In genomic region chr10:46030091-46030937, GRCh38 we compare ENCODE assay signal across 8 cellular contexts. TPM values are rescaled to one million over a fixed set of nuclear protein-coding genes. Genes with fewer than 3 reads are reported as not detected.
DNase-seq lines count a peak whose midpoint lies in the region; ATAC-seq and TF ChIP-seq lines count a peak whose summit lies in the region.

Gene NCOA4 (minus strand): TSS chr10:46030623. CDS start chr10:46016680, 13,943 bp downstream.

- H4K20me1 ChIP-seq in SK-N-SH (ENCODE audit: insufficient read depth) (peaks cover 24% of the 10 kb centered on the region), osteoblast (ENCODE audit: insufficient read depth, low read length) (peaks cover 38% of the 10 kb centered on the region)

- POLR2A ChIA-PET in GM10248 (lab: Yijun Ruan, JAX) = no interaction called here
- POLR2A ChIA-PET in SK-N-SH (lab: Yijun Ruan, JAX) = no interaction called here

- peak within 1 kb of the TSS; percentile 90 for H3K4me2 ChIP-seq in SK-N-SH
- peak within 1 kb of the TSS; percentile 83 for H3K4me2 ChIP-seq in osteoblast (ENCODE audit: insufficient read depth, low read length)

- H2AFZ ChIP-seq in SK-N-SH (ENCODE audit: low read depth) (peak within 1 kb of the TSS; percentile 99), osteoblast (ENCODE audit: low read length) (peak within 1 kb of the TSS; percentile 82)

- no peaks in the 10 kb centered on the region for H3K9me3 Mint-ChIP-seq in activated naive CD4-positive, alpha-beta T cell treated with anti-CD3 and anti-CD28 coated beads, Interleukin-2, amount 50 U/mL, for 24 hours

- DNase-seq in GM10248 (ENCODE audit: extremely low spot score) = peak; percentile 98
- DNase-seq in NB4 (ENCODE audit: low read depth) = peak; percentile 99
- peak; percentile 98 for DNase-seq in SK-N-SH
- DNase-seq in glomerular visceral epithelial cell (ENCODE audit: extremely low spot score) = peak; percentile 98
- DNase-seq in osteoblast (ENCODE audit: insufficient read length, low spot score, missing footprints) = peak; percentile 98
- DNase-seq in thoracic aorta (ENCODE audit: low spot score) = peak; percentile 96

- no peaks in the 10 kb centered on the region for H3K27me3 Mint-ChIP-seq in activated naive CD4-positive, alpha-beta T cell treated with anti-CD3 and anti-CD28 coated beads, Interleukin-2, amount 50 U/mL, for 24 hours

- H3K36me3 Mint-ChIP-seq in activated naive CD4-positive, alpha-beta T cell treated with anti-CD3 and anti-CD28 coated beads, Interleukin-2, amount 50 U/mL, for 24 hours = no peaks in the 10 kb centered on the region

- CTCF ChIA-PET in GM10248 (lab: Yijun Ruan, JAX) (interaction anchor here (0.9 to 4.9 kb wide), 8 partner anchors 12 to 1030 kb away, joined by 3 to 56 read pairs (median 3); partner anchors contain the start of gene MSMB), SK-N-SH (lab: Yijun Ruan, JAX) (interaction anchor here (3.1 kb wide), 1 partner anchor 12 kb away, joined by 24 read pairs; no protein-coding TSS in a partner anchor)

- H3K9ac ChIP-seq in SK-N-SH = peak within 1 kb of the TSS; percentile 90

- H3K4me3 ChIP-seq in NB4 (ENCODE audit: low read depth, low read length) (peak within 1 kb of the TSS; percentile 97), SK-N-SH (ENCODE audit: low read depth in 2 of 2, low read length in 1 of 2) (peak within 1 kb of the TSS; percentile 79 to 94), osteoblast (ENCODE audit: insufficient read depth, low read length) (peak within 1 kb of the TSS; percentile 88), thoracic aorta (peak within 1 kb of the TSS; percentile 97)

- peak; percentile 89 for TF ChIP-seq CTCF in GM10248 (IDR thresholded peaks at IDR 0.05; ENCODE audit: control extremely low read depth, extremely low read depth, low read depth, missing control alignments)
- TF ChIP-seq CTCF in NB4 (IDR thresholded peaks at IDR 0.05; ENCODE audit: low read depth, low read length) = peak; percentile 83
- peak; percentile 73 for TF ChIP-seq CTCF in SK-N-SH (IDR thresholded peaks at IDR 0.05)
- peak; percentile 81 for TF ChIP-seq CTCF in osteoblast (IDR thresholded peaks at IDR 0.05; ENCODE audit: extremely low read depth, low read depth, low read length)
- TF ChIP-seq CTCF in thoracic aorta (IDR thresholded peaks at IDR 0.05) = peak; percentile 80

- H3K9me3 ChIP-seq in SK-N-SH (no peaks in the 10 kb centered on the region), osteoblast (ENCODE audit: low read depth, low read length) (no peaks in the 10 kb centered on the region), thoracic aorta (no peaks in the 10 kb centered on the region)

- H3K79me2 ChIP-seq in SK-N-SH (ENCODE audit: insufficient read depth) (peaks cover 49% of the 10 kb centered on the region), osteoblast (ENCODE audit: insufficient read depth, low read length) (peaks cover 51% of the 10 kb centered on the region)

- peak within 1 kb of the TSS; percentile 59 to 81 for H3K27ac ChIP-seq in SK-N-SH (ENCODE audit: low read depth in 2 of 2, low read length in 1 of 2)
- H3K27ac ChIP-seq in osteoblast (ENCODE audit: low read depth, low read length) = peak within 1 kb of the TSS; percentile 85
- peak within 1 kb of the TSS; percentile 82 to 93 for H3K27ac ChIP-seq in thoracic aorta

- peak within 1 kb of the TSS; percentile 99 for H3K27ac Mint-ChIP-seq in activated naive CD4-positive, alpha-beta T cell treated with anti-CD3 and anti-CD28 coated beads, Interleukin-2, amount 50 U/mL, for 24 hours

- WGBS in SK-N-SH (ENCODE audit: low lambda C conversion rate) = 1% methylated on average over 37 of the region's 59 CpGs

- TF ChIP-seq POLR2A in NB4 (IDR thresholded peaks at IDR 0.05; ENCODE audit: extremely low read depth, insufficient read length) = peak; percentile 77

- H3K4me3 Mint-ChIP-seq in activated naive CD4-positive, alpha-beta T cell treated with anti-CD3 and anti-CD28 coated beads, Interleukin-2, amount 50 U/mL, for 24 hours = peak within 1 kb of the TSS; percentile 98

- H3K36me3 ChIP-seq in SK-N-SH (replicated peaks in 1 of 2; ENCODE audit: control insufficient read depth in 1 of 2, insufficient read depth in 2 of 2, low read length in 1 of 2) (peaks cover 0 to 3% of the 10 kb centered on the region in 2 experiments), osteoblast (ENCODE audit: insufficient read depth, low read length) (no peaks in the 10 kb centered on the region), thoracic aorta (no peaks in the 10 kb centered on the region)

- ATAC-seq in HG02571 (IDR thresholded peaks at IDR 0.05; ENCODE audit: unreplicated experiment) (peak; percentile 97), thoracic aorta (ENCODE audit: insufficient number of reproducible peaks, low FRiP score, low read depth) (peak; percentile 100)

- TF ChIP-seq EP300 in SK-N-SH (IDR thresholded peaks at IDR 0.05; ENCODE audit: borderline replicate concordance in 1 of 2, low read depth in 1 of 2, low read length in 1 of 2) = no peak

- peaks cover 8% of the 10 kb centered on the region for H3F3A ChIP-seq in SK-N-SH (replicated peaks; ENCODE audit: insufficient read depth)

- TF ChIP-seq RAD21 in SK-N-SH (IDR thresholded peaks at IDR 0.05; ENCODE audit: low read length) = 0 out of 2 replicates have a peak, but pooled peaks have one; percentile 26

- no peaks in the 10 kb centered on the region for H3K9me2 ChIP-seq in SK-N-SH

- peaks cover 48% of the 10 kb centered on the region for H3K4me1 Mint-ChIP-seq in activated naive CD4-positive, alpha-beta T cell treated with anti-CD3 and anti-CD28 coated beads, Interleukin-2, amount 50 U/mL, for 24 hours

- H3K4me1 ChIP-seq in SK-N-SH (ENCODE audit: control insufficient read depth in 1 of 2, insufficient read depth in 2 of 2, low read depth in 1 of 2, low read length in 1 of 2) = peaks cover 5 to 18% of the 10 kb centered on the region in 2 experiments; a peak in 3 of 4 replicates
- peaks cover 49% of the 10 kb centered on the region for H3K4me1 ChIP-seq in osteoblast (ENCODE audit: insufficient read depth, low read length)
- peaks cover 24 to 40% of the 10 kb centered on the region in 2 donors for H3K4me1 ChIP-seq in thoracic aorta (ENCODE audit: control insufficient read depth in 1 of 2, low read depth in 2 of 2)

- H3K27me3 ChIP-seq in SK-N-SH (ENCODE audit: insufficient read depth) = no peaks in the 10 kb centered on the region
- no peaks in the 10 kb centered on the region for H3K27me3 ChIP-seq in osteoblast (ENCODE audit: insufficient read depth, low read length)
- no peaks in the 10 kb centered on the region for H3K27me3 ChIP-seq in thoracic aorta (replicated peaks; ENCODE audit: insufficient read depth)

TF ChIP-seq in SK-N-SH, 30 proteins besides CTCF, POLR2A, EP300 and RAD21 (continues in another document):
- no peak for TF ChIP-seq PBX3 (IDR thresholded peaks at IDR 0.05)
- TF ChIP-seq REST (IDR thresholded peaks at IDR 0.05; ENCODE audit: low read depth, low read length) = no peak
- no peak for TF ChIP-seq RFX5 (IDR thresholded peaks at IDR 0.05; ENCODE audit: low read length)
- peak; percentile 35; the same call in 1 of the 2 replicates for TF ChIP-seq TAF1 (IDR thresholded peaks at IDR 0.05; ENCODE audit: borderline replicate concordance, low read depth, low read length)
- TF ChIP-seq MEF2A (IDR thresholded peaks at IDR 0.05; ENCODE audit: borderline replicate concordance, low read depth) = no peak
- no peak for TF ChIP-seq FOSL2 (IDR thresholded peaks at IDR 0.05; ENCODE audit: borderline replicate concordance, low read depth)

RNA-seq across cellular contexts. Expression of gene NCOA4, which starts in this region (rescaled TPM):
- 30.3 and 44.9 TPM in 2 replicates for polyA plus RNA-seq in SK-N-SH (2012; rRNA removed)
- 46.0 and 47.0 TPM in 2 replicates for polyA plus RNA-seq in SK-N-SH (2012; cell fraction: cytosol; rRNA removed)
- 16.1 and 30.8 TPM in 2 replicates for polyA plus RNA-seq in SK-N-SH (2012; cell fraction: nucleus; rRNA removed)
- total RNA-seq in osteoblast = 260 TPM in 2 replicates
- total RNA-seq in thoracic aorta = 100 to 1,000 TPM; 101 to 111 TPM

Comparison
In these comparisons a context has a peak if more than half of its experiments do, and no peak if none do; other contexts are left out.
1. Peak in every context shown above with its lines: DNase-seq, ATAC-seq, H3K4me3 ChIP-seq and H3K27ac ChIP-seq.